19 cellular contexts compared by ENCODE assay signal in genomic region chr1:169745015-169745861, GRCh38. TPM values are rescaled to one million over a fixed set of nuclear protein-coding genes. Genes with fewer than 3 reads are reported as not detected.
DNase-seq lines count a peak whose midpoint lies in the region; ATAC-seq and TF ChIP-seq lines count a peak whose summit lies in the region.
"Had no signal": no experiment of that assay in that cellular context is flagged by ENCODE, and none has a peak within 500 bp of the region (broad histone marks: within the 10 kb centered on the region; RNA-seq: fewer than 3 reads in every experiment).

No MANE protein-coding gene starts in this region.

- H3K4me1 ChIP-seq in heart left ventricle (peaks cover 0 to 35% (median 10%) of the 10 kb centered on the region in 12 donors), liver (ENCODE audit: control insufficient read depth in 4 of 4, insufficient read depth in 4 of 4, low read length in 3 of 4) (peaks cover 5 to 26% (median 14%) of the 10 kb centered on the region in 4 donors)
- H3K4me1 ChIP-seq: A549 had no signal

- intact Hi-C loops in heart left ventricle (cut with DNase I): no loop called here
- intact Hi-C loops in Right ventricle myocardium inferior (cut with DNase I): no loop called here

- no peaks in the 10 kb centered on the region for H3K36me3 ChIP-seq in heart left ventricle
- no peaks in the 10 kb centered on the region for H3K36me3 ChIP-seq in brain microvascular endothelial cell (replicated peaks)
- no peaks in the 10 kb centered on the region for H3K36me3 ChIP-seq in liver (ENCODE audit: control insufficient read depth in 4 of 4, insufficient read depth in 3 of 4, low read depth in 1 of 4, low read length in 3 of 4)
- H3K36me3 ChIP-seq: upper lobe of left lung had no signal

- ATAC-seq in heart left ventricle: peak in 3 of 4 donors; percentile 49 to 83 (median 58)
- ATAC-seq in Right ventricle myocardium inferior: no peak
- no peak for ATAC-seq in HG02798 (IDR thresholded peaks at IDR 0.05; ENCODE audit: poor library complexity, unreplicated experiment)
- ATAC-seq: A549; naive thymus-derived CD4-positive, alpha-beta T cell; stimulated activated effector memory CD8-positive, alpha-beta T cell treated with anti-CD3 and anti-CD28 coated beads, Interleukin-12 subunit alpha, Interleukin-12 subunit beta, amount 100 ng/mL, for 72 hours had no signal

- TF ChIP-seq POLR2A in heart left ventricle (IDR thresholded peaks at IDR 0.05): no peak

- TF ChIP-seq CTCF in heart left ventricle (IDR thresholded peaks at IDR 0.05) (no peak), brain microvascular endothelial cell (IDR thresholded peaks at IDR 0.05; ENCODE audit: low read depth, low read length, missing control alignments) (no peak), liver (IDR thresholded peaks at IDR 0.05; ENCODE audit: low read depth, low read length, missing input control) (no peak)

- peak overlapping the region in 1 of 12 donors; percentile 42 for H3K27ac ChIP-seq in heart left ventricle
- H3K27ac ChIP-seq in brain microvascular endothelial cell: peak overlapping the region; percentile 45
- H3K27ac ChIP-seq in liver (ENCODE audit: low read depth in 1 of 2, low read length in 2 of 2): peak overlapping the region; percentile 42 to 60
- H3K27ac ChIP-seq: A549, upper lobe of left lung had no signal

- peak; percentile 40 to 44 for TF ChIP-seq RAD21 in liver (IDR thresholded peaks at IDR 0.05)

- H3K9me3 ChIP-seq in heart left ventricle (no peaks in the 10 kb centered on the region), liver (ENCODE audit: control insufficient read depth in 4 of 4, low read length in 3 of 4) (no peaks in the 10 kb centered on the region)
- H3K9me3 ChIP-seq: A549, upper lobe of left lung had no signal

- DNase-seq in heart left ventricle (peak in 2 of 5 donors; percentile 10 to 28), Right ventricle myocardium inferior (ENCODE audit: missing footprints) (no peak), brain microvascular endothelial cell (peak; percentile 62), smooth muscle cell of the brain vasculature (ENCODE audit: low read depth, low spot score) (peak; percentile 79), DMS114 treated with DMSO at 0.1 percent for 48 hours (lab: John Stamatoyannopoulos, UW; ENCODE audit: unreplicated experiment) (no peak), NCI-H2029 (lab: John Stamatoyannopoulos, UW) (no peak)
- DNase-seq: glutamatergic neuron; naive thymus-derived CD4-positive, alpha-beta T cell; NCI-H2081 treated with DMSO at 0.1 percent for 48 hours; NK-92 treated with Interleukin-12 subunit alpha and Interleukin-12 subunit beta, amount 100 ng/mL, for 24 hours; SIG-M5; upper lobe of left lung had no signal

- H3K4me3 ChIP-seq in heart left ventricle (no peak overlapping the region), brain microvascular endothelial cell (ENCODE audit: low read depth, low read length) (no peak overlapping the region), liver (ENCODE audit: low read depth in 1 of 3, low read length in 3 of 3) (peak overlapping the region; percentile 28 to 67 (median 52))
- H3K4me3 ChIP-seq: A549, upper lobe of left lung had no signal

- H3K27me3 ChIP-seq in heart left ventricle (no peaks in the 10 kb centered on the region), brain microvascular endothelial cell (replicated peaks) (no peaks in the 10 kb centered on the region), liver (ENCODE audit: control insufficient read depth in 4 of 4, insufficient read depth in 4 of 4, low read length in 3 of 4) (no peaks in the 10 kb centered on the region)
- H3K27me3 ChIP-seq: upper lobe of left lung had no signal

- in situ Hi-C loops in brain microvascular endothelial cell (cut with HindIII; ENCODE audit: low pct_ligation_motif_present, low sequenced_read_pairs): no loop called here

- WGBS in heart left ventricle, 4 donors: 36 to 40% (median 39%) methylated on average over 5 of the region's 5 CpGs
- WGBS in liver: 29% methylated on average over 5 of the region's 5 CpGs

- peak overlapping the region in 1 of 2 donors; percentile 73 for H3K9ac ChIP-seq in liver (ENCODE audit: low read depth in 1 of 2, low read length in 2 of 2)

TF ChIP-seq in liver, 16 proteins besides CTCF, POLR2A, EP300 and RAD21:
- TF ChIP-seq GABPA (IDR thresholded peaks at IDR 0.05 in 1 of 2, conservative IDR thresholded peaks at IDR 0.05 in 1 of 2) (peak in 1 of 2 donors; percentile 61), TAF1 (conservative IDR thresholded peaks at IDR 0.05) (no peak), YY1 (IDR thresholded peaks at IDR 0.05) (peak; percentile 80), FOXA2 (IDR thresholded peaks at IDR 0.05) (peak; percentile 92), FOXA1 (IDR thresholded peaks at IDR 0.05) (peak; percentile 85), HNF4A (conservative IDR thresholded peaks at IDR 0.05) (peak; percentile 79 to 92), HNF4G (IDR thresholded peaks at IDR 0.05) (peak; percentile 20), RXRA (IDR thresholded peaks at IDR 0.05) (peak; percentile 99 to 100), SP1 (IDR thresholded peaks at IDR 0.05) (peak; percentile 92), JUND (IDR thresholded peaks at IDR 0.05) (peak; percentile 53 to 86), NR2F2 (IDR thresholded peaks at IDR 0.05) (peak; percentile 67), REST (IDR thresholded peaks at IDR 0.05) (peak; percentile 79), EGR1 (IDR thresholded peaks at IDR 0.05; ENCODE audit: low read depth in 2 of 2) (peak in 1 of 2 donors; percentile 78)
- TF ChIP-seq, protein P1, sequence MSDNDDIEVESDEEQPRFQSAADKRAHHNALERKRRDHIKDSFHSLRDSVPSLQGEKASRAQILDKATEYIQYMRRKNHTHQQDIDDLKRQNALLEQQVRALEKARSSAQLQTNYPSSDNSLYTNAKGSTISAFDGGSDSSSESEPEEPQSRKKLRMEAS (IDR thresholded peaks at IDR 0.05): peak; percentile 97
- TF ChIP-seq, protein P2, sequence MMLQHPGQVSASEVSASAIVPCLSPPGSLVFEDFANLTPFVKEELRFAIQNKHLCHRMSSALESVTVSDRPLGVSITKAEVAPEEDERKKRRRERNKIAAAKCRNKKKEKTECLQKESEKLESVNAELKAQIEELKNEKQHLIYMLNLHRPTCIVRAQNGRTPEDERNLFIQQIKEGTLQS (IDR thresholded peaks at IDR 0.05): peak; percentile 93
- TF ChIP-seq, protein P3, sequence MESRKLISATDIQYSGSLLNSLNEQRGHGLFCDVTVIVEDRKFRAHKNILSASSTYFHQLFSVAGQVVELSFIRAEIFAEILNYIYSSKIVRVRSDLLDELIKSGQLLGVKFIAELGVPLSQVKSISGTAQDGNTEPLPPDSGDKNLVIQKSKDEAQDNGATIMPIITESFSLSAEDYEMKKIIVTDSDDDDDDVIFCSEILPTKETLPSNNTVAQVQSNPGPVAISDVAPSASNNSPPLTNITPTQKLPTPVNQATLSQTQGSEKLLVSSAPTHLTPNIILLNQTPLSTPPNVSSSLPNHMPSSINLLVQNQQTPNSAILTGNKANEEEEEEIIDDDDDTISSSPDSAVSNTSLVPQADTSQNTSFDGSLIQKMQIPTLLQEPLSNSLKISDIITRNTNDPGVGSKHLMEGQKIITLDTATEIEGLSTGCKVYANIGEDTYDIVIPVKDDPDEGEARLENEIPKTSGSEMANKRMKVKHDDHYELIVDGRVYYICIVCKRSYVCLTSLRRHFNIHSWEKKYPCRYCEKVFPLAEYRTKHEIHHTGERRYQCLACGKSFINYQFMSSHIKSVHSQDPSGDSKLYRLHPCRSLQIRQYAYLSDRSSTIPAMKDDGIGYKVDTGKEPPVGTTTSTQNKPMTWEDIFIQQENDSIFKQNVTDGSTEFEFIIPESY (IDR thresholded peaks at IDR 0.05): peak; percentile 91

RNA-seq across cellular contexts. Expression of gene SELE, which starts 11.4 kb away (rescaled TPM):
- 10 to 100 TPM in 2 of 9 donors, 1 to 10 TPM in 4, under 1 TPM in 3; 0.63 to 21.5 (median 2.2) TPM for total RNA-seq in heart left ventricle
- polyA plus RNA-seq in heart left ventricle: 1 to 10 TPM; 2.4 to 3.3 TPM
- 0.87 TPM for total RNA-seq in Right ventricle myocardium inferior
- 1 to 10 TPM in 1 of 2 donors, under 1 TPM in 1; 0.09 to 3.4 TPM for total RNA-seq in liver
- 1 to 10 TPM; 3.1 to 4.2 TPM for polyA plus RNA-seq in liver
- total RNA-seq: activated CD8-positive, alpha-beta memory T cell treated with anti-CD3 and anti-CD28 coated beads for 36 hours; bronchial epithelial cell; kidney epithelial cell; naive thymus-derived CD4-positive, alpha-beta T cell had no signal
- polyA plus RNA-seq: A549; naive thymus-derived CD4-positive, alpha-beta T cell had no signal

RNA-seq across cellular contexts. Expression of gene SELL, which starts 33.8 kb away (rescaled TPM):
- total RNA-seq in heart left ventricle: 10 to 100 TPM in 1 of 9 donors, 1 to 10 TPM in 8; 1.3 to 10.6 (median 2.4) TPM
- polyA plus RNA-seq in heart left ventricle: 1 to 10 TPM in 1 of 2 donors, under 1 TPM in 1; 0.34 to 1.6 TPM
- total RNA-seq in Right ventricle myocardium inferior: 1.1 TPM
- 1 to 10 TPM; 7.2 to 9.9 TPM for total RNA-seq in liver
- polyA plus RNA-seq in liver: 1 to 10 TPM; 1.5 to 2.4 TPM
- total RNA-seq: bronchial epithelial cell, kidney epithelial cell had no signal

RNA-seq across cellular contexts. Expression of gene METTL18, which starts 49.5 kb away (rescaled TPM):
- total RNA-seq in heart left ventricle: 1 to 10 TPM; 2.0 to 8.2 (median 6.0) TPM
- 1 to 10 TPM; 5.7 to 6.3 TPM for polyA plus RNA-seq in heart left ventricle
- total RNA-seq in Right ventricle myocardium inferior: 6.5 TPM
- 1 to 10 TPM; 2.9 to 3.5 TPM for total RNA-seq in liver
- polyA plus RNA-seq in liver: 1 to 10 TPM; 2.1 to 5.0 TPM

Comparison
In these comparisons a context has a peak if more than half of its experiments do, and no peak if none do; other contexts are left out.
1. ATAC-seq: peak in heart left ventricle (3 of 4); none in Right ventricle myocardium inferior (single experiment) and HG02798 (single experiment).
2. DNase-seq: peak in brain microvascular endothelial cell (single experiment) and smooth muscle cell of the brain vasculature (single experiment); none in Right ventricle myocardium inferior (single experiment), DMS114 treated with DMSO at 0.1 percent for 48 hours (single experiment) and NCI-H2029 (single experiment).
3. H3K4me3 ChIP-seq: peak in liver (3 of 3); none in heart left ventricle (0 of 12) and brain microvascular endothelial cell (single experiment).